Comparison of ENCODE assay signal across 8 cellular contexts in genomic region chr2:227608469-227609338, GRCh38. TPM values are rescaled to one million over a fixed set of nuclear protein-coding genes. Genes with fewer than 3 reads are reported as not detected.
A peak's percentile ranks its signal among the peaks of the same experiment; 100 is the strongest.
DNase-seq lines count a peak whose midpoint lies in the region; ATAC-seq, FAIRE-seq and TF ChIP-seq lines count a peak whose summit lies in the region.
"Had no signal": no experiment of that assay in that cellular context is flagged by ENCODE, and none has a peak within 500 bp of the region (broad histone marks: within the 10 kb centered on the region; RNA-seq: fewer than 3 reads in every experiment).

No MANE protein-coding gene starts in this region.

- H3K9ac ChIP-seq in OCI-LY3 (ENCODE audit: low read length) (no peak overlapping the region), kidney (ENCODE audit: low read length in 2 of 2) (no peak overlapping the region)

- ATAC-seq in GM18867 (IDR thresholded peaks at IDR 0.05; ENCODE audit: unreplicated experiment) (peak; percentile 65), HG02885 (IDR thresholded peaks at IDR 0.05; ENCODE audit: poor library complexity, unreplicated experiment) (peak; percentile 59), HG03280 (IDR thresholded peaks at IDR 0.05; ENCODE audit: unreplicated experiment) (no peak), HG03097 (IDR thresholded peaks at IDR 0.05; ENCODE audit: low FRiP score, unreplicated experiment) (no peak)

- H3K36me3 ChIP-seq in OCI-LY3 (replicated peaks; ENCODE audit: low read depth, low read length) (no peaks in the 10 kb centered on the region), kidney (ENCODE audit: control insufficient read depth in 1 of 2, insufficient read depth in 2 of 2, low read length in 2 of 2) (no peaks in the 10 kb centered on the region)

- H3K4me1 ChIP-seq in OCI-LY3 (ENCODE audit: low read length) = peaks cover 33% of the 10 kb centered on the region
- H3K4me1 ChIP-seq in kidney (ENCODE audit: control insufficient read depth in 1 of 2, insufficient read depth in 1 of 2, low read depth in 1 of 2, low read length in 2 of 2) = no peaks in the 10 kb centered on the region

- peak; percentile 73 for DNase-seq in pons (ENCODE audit: low spot score)
- DNase-seq in kidney = no peak

- TF ChIP-seq CTCF in OCI-LY3 (IDR thresholded peaks at IDR 0.05; ENCODE audit: low read depth, low read length) = no peak
- TF ChIP-seq CTCF in kidney (IDR thresholded peaks at IDR 0.05; ENCODE audit: borderline replicate concordance, extremely low read depth, insufficient read depth) = no peak

- intact Hi-C loops in kidney (cut with DNase I) = no loop called here

- H3K4me3 ChIP-seq in OCI-LY3 (ENCODE audit: low read length) (0 out of 2 replicates have a peak overlapping the region, but pooled peaks have one; percentile 18), kidney (ENCODE audit: low read length in 2 of 2) (no peak overlapping the region)

- H4K20me1 ChIP-seq in OCI-LY3 (ENCODE audit: insufficient read depth, low read length) = no peaks in the 10 kb centered on the region

- no peaks in the 10 kb centered on the region for H3K9me3 ChIP-seq in OCI-LY3 (ENCODE audit: insufficient read depth, low read length)
- no peaks in the 10 kb centered on the region for H3K9me3 ChIP-seq in kidney (ENCODE audit: control insufficient read depth in 1 of 2, low read length in 2 of 2)

- peak overlapping the region; percentile 34 for H3K4me2 ChIP-seq in OCI-LY3 (ENCODE audit: low read length)

- H3K27ac ChIP-seq in OCI-LY3 (ENCODE audit: low read length) (no peak overlapping the region), kidney (ENCODE audit: low read depth in 2 of 2, low read length in 2 of 2) (no peak overlapping the region)

- H3K79me2 ChIP-seq in OCI-LY3 (ENCODE audit: low read length) = no peaks in the 10 kb centered on the region

- no peaks in the 10 kb centered on the region for H3K27me3 ChIP-seq in OCI-LY3 (ENCODE audit: low read depth, low read length)

- no peak for FAIRE-seq in kidney (lab: Jason Lieb, UNC)

- H2AFZ ChIP-seq in OCI-LY3 (ENCODE audit: low read depth, low read length) = no peak overlapping the region

RNA-seq across cellular contexts. Expression of gene SCYGR3, which starts 5.9 kb away (rescaled TPM):
- not detected for total RNA-seq in kidney
- not detected for polyA plus RNA-seq in kidney (ENCODE audit: insufficient read depth, low read depth, low replicate concordance)
- total RNA-seq: kidney epithelial cell had no signal

RNA-seq across cellular contexts. Expression of gene SCYGR4, which starts 8.6 kb away (rescaled TPM):
- total RNA-seq in kidney = not detected
- not detected for polyA plus RNA-seq in kidney (ENCODE audit: insufficient read depth, low read depth, low replicate concordance)
- total RNA-seq: kidney epithelial cell had no signal

RNA-seq across cellular contexts. Expression of gene SCYGR2, which starts 10.0 kb away (rescaled TPM):
- total RNA-seq in kidney = not detected
- not detected for polyA plus RNA-seq in kidney (ENCODE audit: insufficient read depth, low read depth, low replicate concordance)
- total RNA-seq: kidney epithelial cell had no signal

RNA-seq across cellular contexts. Expression of gene SCYGR5, which starts 57.9 kb away (rescaled TPM):
- total RNA-seq in kidney = not detected
- polyA plus RNA-seq in kidney (ENCODE audit: insufficient read depth, low read depth, low replicate concordance) = not detected
- total RNA-seq: kidney epithelial cell had no signal

Comparison
In these comparisons a context has a peak if more than half of its experiments do, and no peak if none do; other contexts are left out.
1. ATAC-seq: peak in GM18867 (single experiment) and HG02885 (single experiment); none in HG03280 (single experiment) and HG03097 (single experiment).